Comparison of ENCODE assay signal across 1 cellular context in the genomic region with DNA sequence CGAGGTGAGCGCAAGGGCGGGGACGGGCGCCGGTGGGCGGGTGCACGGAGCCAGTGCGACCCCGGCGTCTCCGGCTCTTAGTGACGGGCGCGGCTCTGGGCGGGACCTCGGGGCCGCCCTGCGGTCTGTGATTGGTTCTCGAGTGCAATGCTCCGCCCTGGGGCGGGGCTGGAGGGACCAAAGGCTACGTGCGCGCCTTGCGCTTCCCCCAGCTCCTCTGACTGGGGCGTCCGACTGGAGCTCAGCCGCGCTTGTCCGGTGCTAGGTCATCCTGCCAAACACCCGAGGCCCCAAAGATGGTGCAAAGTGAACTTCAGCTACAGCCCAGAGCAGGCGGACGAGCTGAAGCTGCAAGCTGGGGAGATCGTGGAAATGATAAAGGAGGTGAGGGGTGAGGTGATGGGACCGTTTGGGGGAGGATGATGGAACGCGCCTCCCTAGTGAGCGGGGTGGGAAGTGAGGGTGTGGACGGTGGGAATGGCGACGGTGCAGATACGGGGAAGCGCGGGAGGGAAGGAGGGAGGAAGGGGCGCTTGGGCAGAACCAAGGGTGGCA.
TF ChIP-seq lines count a peak whose summit lies in the region.

No MANE protein-coding gene starts in this region.

TF ChIP-seq in HepG2, 621 proteins besides CTCF, POLR2A, EP300 and RAD21 (continued from another document and continues in another):
- peak; percentile 85 for TF ChIP-seq ARID4A (CRISPR knock-in tag; IDR thresholded peaks at IDR 0.05; ENCODE audit: borderline replicate concordance)
- TF ChIP-seq, protein P1, sequence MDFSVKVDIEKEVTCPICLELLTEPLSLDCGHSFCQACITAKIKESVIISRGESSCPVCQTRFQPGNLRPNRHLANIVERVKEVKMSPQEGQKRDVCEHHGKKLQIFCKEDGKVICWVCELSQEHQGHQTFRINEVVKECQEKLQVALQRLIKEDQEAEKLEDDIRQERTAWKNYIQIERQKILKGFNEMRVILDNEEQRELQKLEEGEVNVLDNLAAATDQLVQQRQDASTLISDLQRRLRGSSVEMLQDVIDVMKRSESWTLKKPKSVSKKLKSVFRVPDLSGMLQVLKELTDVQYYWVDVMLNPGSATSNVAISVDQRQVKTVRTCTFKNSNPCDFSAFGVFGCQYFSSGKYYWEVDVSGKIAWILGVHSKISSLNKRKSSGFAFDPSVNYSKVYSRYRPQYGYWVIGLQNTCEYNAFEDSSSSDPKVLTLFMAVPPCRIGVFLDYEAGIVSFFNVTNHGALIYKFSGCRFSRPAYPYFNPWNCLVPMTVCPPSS (IDR thresholded peaks at IDR 0.05) = no peak
- no peak for TF ChIP-seq ZNF724P (CRISPR knock-in tag; IDR thresholded peaks at IDR 0.05; ENCODE audit: borderline replicate concordance)
- no peak; the same call in 1 of the 2 replicates for TF ChIP-seq FOXA3 (CRISPR knock-in tag; IDR thresholded peaks at IDR 0.05)
- no peak; the same call in 1 of the 2 replicates for TF ChIP-seq PHF21A (CRISPR knock-in tag; IDR thresholded peaks at IDR 0.05)
- no peak for TF ChIP-seq ZNF660 (CRISPR knock-in tag; IDR thresholded peaks at IDR 0.05; ENCODE audit: borderline replicate concordance, low read depth)
- TF ChIP-seq, protein P2, sequence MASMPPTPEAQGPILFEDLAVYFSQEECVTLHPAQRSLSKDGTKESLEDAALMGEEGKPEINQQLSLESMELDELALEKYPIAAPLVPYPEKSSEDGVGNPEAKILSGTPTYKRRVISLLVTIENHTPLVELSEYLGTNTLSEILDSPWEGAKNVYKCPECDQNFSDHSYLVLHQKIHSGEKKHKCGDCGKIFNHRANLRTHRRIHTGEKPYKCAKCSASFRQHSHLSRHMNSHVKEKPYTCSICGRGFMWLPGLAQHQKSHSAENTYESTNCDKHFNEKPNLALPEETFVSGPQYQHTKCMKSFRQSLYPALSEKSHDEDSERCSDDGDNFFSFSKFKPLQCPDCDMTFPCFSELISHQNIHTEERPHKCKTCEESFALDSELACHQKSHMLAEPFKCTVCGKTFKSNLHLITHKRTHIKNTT (CRISPR knock-in tag; IDR thresholded peaks at IDR 0.05) = no peak
- no peak for TF ChIP-seq ZFP36L2 (CRISPR knock-in tag; IDR thresholded peaks at IDR 0.05)
- TF ChIP-seq HNF4G (IDR thresholded peaks at IDR 0.05; ENCODE audit: borderline replicate concordance, low read depth, low read length) = no peak; the same call in 1 of the 2 replicates
- no peak for TF ChIP-seq HNF4G (CRISPR knock-in tag; IDR thresholded peaks at IDR 0.05; ENCODE audit: borderline replicate concordance, low read depth)
- TF ChIP-seq, protein P3, sequence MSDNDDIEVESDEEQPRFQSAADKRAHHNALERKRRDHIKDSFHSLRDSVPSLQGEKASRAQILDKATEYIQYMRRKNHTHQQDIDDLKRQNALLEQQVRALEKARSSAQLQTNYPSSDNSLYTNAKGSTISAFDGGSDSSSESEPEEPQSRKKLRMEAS (IDR thresholded peaks at IDR 0.05) = no peak; the same call in none of the 2 replicates
- no peak for TF ChIP-seq ZMAT3 (CRISPR knock-in tag; conservative IDR thresholded peaks at IDR 0.05)
- no peak for TF ChIP-seq ZNF3 (CRISPR knock-in tag; IDR thresholded peaks at IDR 0.05)
- no peak for TF ChIP-seq ARHGAP35 (CRISPR knock-in tag; IDR thresholded peaks at IDR 0.05; ENCODE audit: borderline replicate concordance)
- no peak for TF ChIP-seq ZBTB20 (CRISPR knock-in tag; IDR thresholded peaks at IDR 0.05; ENCODE audit: borderline replicate concordance, low read depth)
- no peak for TF ChIP-seq GTF2F1 (IDR thresholded peaks at IDR 0.05; ENCODE audit: low read length)
- TF ChIP-seq ATF7-NPFF (CRISPR knock-in tag; IDR thresholded peaks at IDR 0.05; ENCODE audit: low read depth) = peak; percentile 19; the same call in 1 of the 2 replicates
- TF ChIP-seq, protein P4, sequence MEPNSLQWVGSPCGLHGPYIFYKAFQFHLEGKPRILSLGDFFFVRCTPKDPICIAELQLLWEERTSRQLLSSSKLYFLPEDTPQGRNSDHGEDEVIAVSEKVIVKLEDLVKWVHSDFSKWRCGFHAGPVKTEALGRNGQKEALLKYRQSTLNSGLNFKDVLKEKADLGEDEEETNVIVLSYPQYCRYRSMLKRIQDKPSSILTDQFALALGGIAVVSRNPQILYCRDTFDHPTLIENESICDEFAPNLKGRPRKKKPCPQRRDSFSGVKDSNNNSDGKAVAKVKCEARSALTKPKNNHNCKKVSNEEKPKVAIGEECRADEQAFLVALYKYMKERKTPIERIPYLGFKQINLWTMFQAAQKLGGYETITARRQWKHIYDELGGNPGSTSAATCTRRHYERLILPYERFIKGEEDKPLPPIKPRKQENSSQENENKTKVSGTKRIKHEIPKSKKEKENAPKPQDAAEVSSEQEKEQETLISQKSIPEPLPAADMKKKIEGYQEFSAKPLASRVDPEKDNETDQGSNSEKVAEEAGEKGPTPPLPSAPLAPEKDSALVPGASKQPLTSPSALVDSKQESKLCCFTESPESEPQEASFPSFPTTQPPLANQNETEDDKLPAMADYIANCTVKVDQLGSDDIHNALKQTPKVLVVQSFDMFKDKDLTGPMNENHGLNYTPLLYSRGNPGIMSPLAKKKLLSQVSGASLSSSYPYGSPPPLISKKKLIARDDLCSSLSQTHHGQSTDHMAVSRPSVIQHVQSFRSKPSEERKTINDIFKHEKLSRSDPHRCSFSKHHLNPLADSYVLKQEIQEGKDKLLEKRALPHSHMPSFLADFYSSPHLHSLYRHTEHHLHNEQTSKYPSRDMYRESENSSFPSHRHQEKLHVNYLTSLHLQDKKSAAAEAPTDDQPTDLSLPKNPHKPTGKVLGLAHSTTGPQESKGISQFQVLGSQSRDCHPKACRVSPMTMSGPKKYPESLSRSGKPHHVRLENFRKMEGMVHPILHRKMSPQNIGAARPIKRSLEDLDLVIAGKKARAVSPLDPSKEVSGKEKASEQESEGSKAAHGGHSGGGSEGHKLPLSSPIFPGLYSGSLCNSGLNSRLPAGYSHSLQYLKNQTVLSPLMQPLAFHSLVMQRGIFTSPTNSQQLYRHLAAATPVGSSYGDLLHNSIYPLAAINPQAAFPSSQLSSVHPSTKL (CRISPR knock-in tag; IDR thresholded peaks at IDR 0.05) = peak; percentile 56
- no peak for TF ChIP-seq ZNF235 (CRISPR knock-in tag; IDR thresholded peaks at IDR 0.05; ENCODE audit: borderline replicate concordance)
- TF ChIP-seq ZNF331 (CRISPR knock-in tag; IDR thresholded peaks at IDR 0.05) = peak; percentile 52; the same call in 1 of the 2 replicates
- no peak for TF ChIP-seq HMGA1 (CRISPR knock-in tag; conservative IDR thresholded peaks at IDR 0.05)
- peak; percentile 25; the same call in 1 of the 2 replicates for TF ChIP-seq CCDC6 (CRISPR knock-in tag; IDR thresholded peaks at IDR 0.05)
- no peak for TF ChIP-seq ZNF83 (CRISPR knock-in tag; IDR thresholded peaks at IDR 0.05; ENCODE audit: borderline replicate concordance)
- TF ChIP-seq BCL6 (CRISPR knock-in tag; IDR thresholded peaks at IDR 0.05) = no peak
- no peak for TF ChIP-seq NFKBIZ (CRISPR knock-in tag; IDR thresholded peaks at IDR 0.05)
- TF ChIP-seq HOMEZ (CRISPR knock-in tag; IDR thresholded peaks at IDR 0.05; ENCODE audit: low read depth) = no peak
- no peak for TF ChIP-seq ZSCAN25 (CRISPR knock-in tag; IDR thresholded peaks at IDR 0.05)
- TF ChIP-seq, protein P5, sequence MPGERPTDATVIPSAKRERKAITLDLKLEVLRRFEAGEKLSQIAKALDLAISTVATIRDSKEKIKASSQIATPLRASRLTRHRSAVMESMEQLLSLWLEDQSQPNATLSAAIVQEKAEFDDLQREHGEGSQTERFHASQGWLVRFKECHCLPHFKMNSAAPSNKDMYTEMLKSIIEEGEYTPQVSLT (CRISPR knock-in tag; IDR thresholded peaks at IDR 0.05; ENCODE audit: borderline replicate concordance, low read depth) = no peak; the same call in 1 of the 2 replicates
- peak; percentile 44; the same call in 1 of the 2 replicates for TF ChIP-seq THAP11 (CRISPR knock-in tag; IDR thresholded peaks at IDR 0.05)
- no peak for TF ChIP-seq IRX3 (CRISPR knock-in tag; IDR thresholded peaks at IDR 0.05; ENCODE audit: borderline replicate concordance, low read depth)
- TF ChIP-seq ADNP (CRISPR knock-in tag; IDR thresholded peaks at IDR 0.05) = no peak
- TF ChIP-seq, protein P6, sequence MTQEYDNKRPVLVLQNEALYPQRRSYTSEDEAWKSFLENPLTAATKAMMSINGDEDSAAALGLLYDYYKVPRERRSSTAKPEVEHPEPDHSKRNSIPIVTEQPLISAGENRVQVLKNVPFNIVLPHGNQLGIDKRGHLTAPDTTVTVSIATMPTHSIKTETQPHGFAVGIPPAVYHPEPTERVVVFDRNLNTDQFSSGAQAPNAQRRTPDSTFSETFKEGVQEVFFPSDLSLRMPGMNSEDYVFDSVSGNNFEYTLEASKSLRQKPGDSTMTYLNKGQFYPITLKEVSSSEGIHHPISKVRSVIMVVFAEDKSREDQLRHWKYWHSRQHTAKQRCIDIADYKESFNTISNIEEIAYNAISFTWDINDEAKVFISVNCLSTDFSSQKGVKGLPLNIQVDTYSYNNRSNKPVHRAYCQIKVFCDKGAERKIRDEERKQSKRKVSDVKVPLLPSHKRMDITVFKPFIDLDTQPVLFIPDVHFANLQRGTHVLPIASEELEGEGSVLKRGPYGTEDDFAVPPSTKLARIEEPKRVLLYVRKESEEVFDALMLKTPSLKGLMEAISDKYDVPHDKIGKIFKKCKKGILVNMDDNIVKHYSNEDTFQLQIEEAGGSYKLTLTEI (CRISPR knock-in tag; conservative IDR thresholded peaks at IDR 0.05) = no peak
- no peak for TF ChIP-seq ZBTB3 (CRISPR knock-in tag; IDR thresholded peaks at IDR 0.05; ENCODE audit: borderline replicate concordance, low read depth)
- TF ChIP-seq, protein P7, sequence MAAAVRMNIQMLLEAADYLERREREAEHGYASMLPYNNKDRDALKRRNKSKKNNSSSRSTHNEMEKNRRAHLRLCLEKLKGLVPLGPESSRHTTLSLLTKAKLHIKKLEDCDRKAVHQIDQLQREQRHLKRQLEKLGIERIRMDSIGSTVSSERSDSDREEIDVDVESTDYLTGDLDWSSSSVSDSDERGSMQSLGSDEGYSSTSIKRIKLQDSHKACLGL (CRISPR knock-in tag; IDR thresholded peaks at IDR 0.05) = no peak
